In the genomic region with DNA sequence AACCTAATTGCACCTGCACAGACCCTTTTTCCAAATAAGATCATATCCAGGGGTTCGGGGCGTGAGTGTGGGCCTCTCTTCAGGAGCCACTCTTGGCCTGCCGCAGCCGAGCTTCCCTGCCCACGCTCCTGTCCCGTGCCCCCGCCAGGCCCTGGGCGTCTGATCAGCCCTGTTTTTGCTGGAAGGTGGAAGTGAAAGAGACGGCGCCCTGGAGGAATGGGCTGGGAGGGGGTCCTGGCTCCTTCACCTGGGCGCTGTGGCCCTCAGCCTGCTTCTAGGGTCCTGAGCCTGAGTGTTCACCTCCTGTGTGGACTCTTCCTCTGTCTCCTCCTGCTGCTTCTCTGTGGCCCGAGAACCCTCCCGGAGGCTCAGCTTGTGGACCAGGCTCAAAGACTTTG, we compare ENCODE assay signal across 26 cellular contexts. TPM values are rescaled to one million over a fixed set of nuclear protein-coding genes. Genes with fewer than 3 reads are reported as not detected.
A peak's percentile ranks its signal among the peaks of the same experiment; 100 is the strongest.
DNase-seq lines count a peak whose midpoint lies in the region; ATAC-seq and TF ChIP-seq lines count a peak whose summit lies in the region.
"Had no signal": no experiment of that assay in that cellular context is flagged by ENCODE, and none has a peak within 500 bp of the region (broad histone marks: within the 10 kb centered on the region; RNA-seq: fewer than 3 reads in every experiment).

No MANE protein-coding gene starts in this region.

- no peaks in the 10 kb centered on the region for H3K9me3 Mint-ChIP-seq in CD14-positive monocyte
- H3K9me3 Mint-ChIP-seq: activated naive CD4-positive, alpha-beta T cell treated with anti-CD3 and anti-CD28 coated beads, Interleukin-2, amount 50 U/mL, for 24 hours; activated T-cell treated with anti-CD3 and anti-CD28 coated beads, Interleukin-2, amount 50 U/mL, for 24 hours had no signal

- no peaks in the 10 kb centered on the region for H3K4me1 Mint-ChIP-seq in CD14-positive monocyte
- H3K4me1 Mint-ChIP-seq: activated naive CD4-positive, alpha-beta T cell treated with anti-CD3 and anti-CD28 coated beads, Interleukin-2, amount 50 U/mL, for 24 hours had no signal

- peak; percentile 13 for DNase-seq in activated CD4-positive, CD25-positive, alpha-beta regulatory T cell treated with anti-CD3 and anti-CD28 coated beads, Interleukin-2, amount 50 U/mL, for 72 hours
- no peak for DNase-seq in activated CD4-positive, CD25-positive, alpha-beta regulatory T cell (lab: John Stamatoyannopoulos, UW)
- DNase-seq in CD14-positive monocyte (ENCODE audit: low spot score): peak; percentile 40
- peak; percentile 12 to 56 for DNase-seq in left lung
- DNase-seq in sigmoid colon: peak; percentile 46
- DNase-seq in DMS 273 treated with DMSO at 0.1 percent for 48 hours (lab: John Stamatoyannopoulos, UW): no peak
- DNase-seq: activated CD8-positive, alpha-beta T cell treated with anti-CD3 and anti-CD28 coated beads, Interleukin-2, amount 10 ng/mL, durations not matched to agents 7 days and 5 days; activated T-cell treated with anti-CD3 and anti-CD28 coated beads, Interleukin-2, amount 50 U/mL, for 24 hours; anterior cingulate cortex; central memory CD4-positive, alpha-beta T cell; DMS79; erythroblast; foreskin fibroblast; HFFc6; hippocampal formation; NCI-H2081; NK-92 treated with Interleukin-12 subunit alpha and Interleukin-12 subunit beta, amount 100 ng/mL, for 24 hours; stimulated activated CD4-positive, alpha-beta T cell treated with anti-CD3 and anti-CD28 coated beads, Interleukin-1b, Interleukin-23, amount 100 ng/mL, for 48 hours had no signal

- H3K4me3 ChIP-seq in left lung (no peak overlapping the region), sigmoid colon (no peak overlapping the region)
- H3K4me3 ChIP-seq: Peyer's patch, SK-N-MC had no signal

- H3K4me1 ChIP-seq in left lung (no peaks in the 10 kb centered on the region), sigmoid colon (no peaks in the 10 kb centered on the region)
- H3K4me1 ChIP-seq: Peyer's patch had no signal

- TF ChIP-seq CTCF in CD14-positive monocyte (IDR thresholded peaks at IDR 0.05): no peak
- no peak for TF ChIP-seq CTCF in left lung (IDR thresholded peaks at IDR 0.05)
- no peak for TF ChIP-seq CTCF in sigmoid colon (IDR thresholded peaks at IDR 0.05)

- 91 to 94% methylated on average over 13 of the region's 13 CpGs for WGBS in sigmoid colon, 2 donors

- H3K4me3 Mint-ChIP-seq in CD14-positive monocyte: no peak overlapping the region
- H3K4me3 Mint-ChIP-seq: activated CD8-positive, alpha-beta T cell treated with anti-CD3 and anti-CD28 coated beads, Interleukin-2, amount 10 ng/mL, durations not matched to agents 7 days and 5 days; activated naive CD4-positive, alpha-beta T cell treated with anti-CD3 and anti-CD28 coated beads, Interleukin-2, amount 50 U/mL, for 24 hours; activated T-cell treated with anti-CD3 and anti-CD28 coated beads, Interleukin-2, amount 50 U/mL, for 24 hours; HFFc6; T-helper 17 cell had no signal

- H3K27ac ChIP-seq in left lung: no peak overlapping the region
- no peak overlapping the region for H3K27ac ChIP-seq in sigmoid colon
- H3K27ac ChIP-seq: 22Rv1, Peyer's patch, SK-N-MC had no signal

- H3K27ac Mint-ChIP-seq in CD14-positive monocyte: peak overlapping the region in 1 of 7 donors; percentile 54
- H3K27ac Mint-ChIP-seq: activated CD8-positive, alpha-beta T cell treated with anti-CD3 and anti-CD28 coated beads, Interleukin-2, amount 10 ng/mL, durations not matched to agents 7 days and 5 days; activated naive CD4-positive, alpha-beta T cell treated with anti-CD3 and anti-CD28 coated beads, Interleukin-2, amount 50 U/mL, for 24 hours; activated T-cell treated with anti-CD3 and anti-CD28 coated beads, Interleukin-2, amount 50 U/mL, for 24 hours; HFFc6; T-helper 17 cell had no signal

- H3K27me3 ChIP-seq in left lung (no peaks in the 10 kb centered on the region), sigmoid colon (no peaks in the 10 kb centered on the region)
- H3K27me3 ChIP-seq: Peyer's patch had no signal

- H3K36me3 ChIP-seq in left lung (no peaks in the 10 kb centered on the region), sigmoid colon (no peaks in the 10 kb centered on the region)
- H3K36me3 ChIP-seq: Peyer's patch had no signal

- TF ChIP-seq EP300 in sigmoid colon (IDR thresholded peaks at IDR 0.05): no peak

- no peaks in the 10 kb centered on the region for H3K9me3 ChIP-seq in left lung
- no peaks in the 10 kb centered on the region for H3K9me3 ChIP-seq in sigmoid colon
- H3K9me3 ChIP-seq: Peyer's patch had no signal

- H3K27me3 Mint-ChIP-seq in CD14-positive monocyte (ENCODE audit: low read depth in 3 of 3): peaks cover 0 to 4% (median 3%) of the 10 kb centered on the region in 3 donors
- H3K27me3 Mint-ChIP-seq: activated naive CD4-positive, alpha-beta T cell treated with anti-CD3 and anti-CD28 coated beads, Interleukin-2, amount 50 U/mL, for 24 hours; activated T-cell treated with anti-CD3 and anti-CD28 coated beads, Interleukin-2, amount 50 U/mL, for 24 hours had no signal

- TF ChIP-seq POLR2A in sigmoid colon (IDR thresholded peaks at IDR 0.05): no peak

- H3K36me3 Mint-ChIP-seq in CD14-positive monocyte: no peaks in the 10 kb centered on the region
- H3K36me3 Mint-ChIP-seq: activated naive CD4-positive, alpha-beta T cell treated with anti-CD3 and anti-CD28 coated beads, Interleukin-2, amount 50 U/mL, for 24 hours had no signal

- intact Hi-C loops in CD14-positive monocyte (cut with micrococcal nuclease) (no loop called here), left lung (cut with DNase I) (no loop called here), sigmoid colon (cut with DNase I) (no loop called here)

- ATAC-seq in left lung: no peak
- ATAC-seq in GM21723 (IDR thresholded peaks at IDR 0.05; ENCODE audit: unreplicated experiment): no peak
- ATAC-seq in GM21390 (IDR thresholded peaks at IDR 0.05; ENCODE audit: unreplicated experiment): no peak
- ATAC-seq: activated CD8-positive, alpha-beta T cell treated with anti-CD3 and anti-CD28 coated beads, Interleukin-2, amount 10 ng/mL, durations not matched to agents 7 days and 5 days; T-helper 17 cell had no signal

RNA-seq across cellular contexts. Expression of gene COL5A1, which starts 11.2 kb away (rescaled TPM):
- not detected for polyA plus RNA-seq in CD14-positive monocyte
- total RNA-seq in left lung: 100 to 1,000 TPM; 205 to 357 TPM
- total RNA-seq in sigmoid colon: 100 to 1,000 TPM in 1 of 4 donors, 10 to 100 TPM in 3; 24.2 to 168 (median 59.4) TPM
- 10 to 100 TPM in 1 of 3 donors, 1 to 10 TPM in 2; 4.2 to 13.2 (median 4.4) TPM for polyA plus RNA-seq in sigmoid colon
- total RNA-seq: MCF 10A had no signal

Comparison
In these comparisons a context has a peak if more than half of its experiments do, and no peak if none do; other contexts are left out.
1. DNase-seq: peak in activated CD4-positive, CD25-positive, alpha-beta regulatory T cell treated with anti-CD3 and anti-CD28 coated beads, Interleukin-2, amount 50 U/mL, for 72 hours (single experiment), CD14-positive monocyte (single experiment), left lung (2 of 2) and sigmoid colon (single experiment); none in activated CD4-positive, CD25-positive, alpha-beta regulatory T cell (0 of 4) and DMS 273 treated with DMSO at 0.1 percent for 48 hours (single experiment).